Comparison of ENCODE assay signal across 1 cellular context in genomic region chr5:119287547-119288073, GRCh38.
TF ChIP-seq lines count a peak whose summit lies in the region.

No MANE protein-coding gene starts in this region.

TF ChIP-seq in GM12878, 131 proteins besides CTCF, POLR2A, EP300 and RAD21 (continued from another document):
- no peak for TF ChIP-seq ZNF592 (IDR thresholded peaks at IDR 0.05)
- 0 out of 2 replicates have a peak, but pooled peaks have one; percentile 19 for TF ChIP-seq IKZF1 (conservative IDR thresholded peaks at IDR 0.05)
